13 cellular contexts compared by ENCODE assay signal in the genomic region with DNA sequence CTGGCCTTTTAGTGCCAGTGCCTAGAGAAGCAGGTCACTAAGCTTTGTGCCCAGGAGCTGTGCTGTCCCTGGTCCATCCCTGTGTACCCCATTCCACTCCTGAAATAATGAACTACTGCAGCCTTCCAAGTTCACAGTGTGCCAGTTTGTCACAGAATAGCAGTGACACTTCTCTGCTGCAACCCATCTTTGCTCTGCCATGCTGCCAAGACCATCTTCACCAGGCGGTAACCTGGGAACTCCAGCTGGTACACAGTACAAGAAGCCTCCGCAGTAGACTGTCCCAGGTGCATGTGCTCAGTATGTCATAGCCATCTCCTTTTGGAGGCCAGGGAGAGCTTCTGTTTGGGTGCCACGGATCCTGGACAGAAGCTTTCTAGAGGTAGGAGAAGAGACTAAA.
DNase-seq lines count a peak whose midpoint lies in the region; ATAC-seq, FAIRE-seq and TF ChIP-seq lines count a peak whose summit lies in the region.
"Had no signal": no experiment of that assay in that cellular context is flagged by ENCODE, and none has a peak within 500 bp of the region (broad histone marks: within the 10 kb centered on the region; RNA-seq: fewer than 3 reads in every experiment).

No MANE protein-coding gene starts in this region.

- BruUV-seq in MCF 10A (replicated peaks; lab: Mats Ljungman, UMichigan) (no TSS peak), K562 (replicated peaks; lab: Mats Ljungman, UMichigan) (no TSS peak)

- WGBS in K562 (ENCODE audit: insufficient coverage, low coverage, missing lambda C conversion rate): 86% methylated on average over 3 of the region's 3 CpGs
- WGBS in tibial nerve, 2 donors: 100% methylated on average over 3 of the region's 3 CpGs
- no CpG with 5 or more reads among the region's 3 CpGs for WGBS in neuronal stem cell (ENCODE audit: extremely low coverage in 2 of 2, insufficient read length in 2 of 2, insufficient replicate concordance in 1 of 2), 2 donors

- no peaks in the 10 kb centered on the region for H3K27me3 Mint-ChIP-seq in MCF 10A (ENCODE audit: insufficient read depth, unreplicated experiment)
- H3K27me3 Mint-ChIP-seq in mesothelial cell of epicardium (ENCODE audit: low read depth): no peaks in the 10 kb centered on the region

- no peak overlapping the region for H3K4me3 Mint-ChIP-seq in MCF 10A (ENCODE audit: unreplicated experiment)
- H3K4me3 Mint-ChIP-seq in mesothelial cell of epicardium: no peak overlapping the region
- H3K4me3 Mint-ChIP-seq: GM23338 had no signal

- H3K4me3 ChIP-seq in breast epithelium: no peak overlapping the region
- H3K4me3 ChIP-seq in K562: no peak overlapping the region
- no peak overlapping the region for H3K4me3 ChIP-seq in tibial nerve
- no peak overlapping the region for H3K4me3 ChIP-seq in neuronal stem cell (ENCODE audit: low read length in 2 of 2)
- H3K4me3 ChIP-seq: cardiac muscle cell, GM23338 had no signal

- TF ChIP-seq CTCF in breast epithelium (IDR thresholded peaks at IDR 0.05) (no peak), MCF 10A (IDR thresholded peaks at IDR 0.05; ENCODE audit: unreplicated experiment) (no peak), K562 (IDR thresholded peaks at IDR 0.05 in 2 of 3, conservative IDR thresholded peaks at IDR 0.05 in 1 of 3; ENCODE audit: insufficient read depth in 2 of 3, low read depth in 1 of 3, low read length in 3 of 3) (no peak), mesothelial cell of epicardium (IDR thresholded peaks at IDR 0.05; ENCODE audit: unreplicated experiment) (no peak), tibial nerve (IDR thresholded peaks at IDR 0.05) (no peak)

- peaks cover 4% of the 10 kb centered on the region; the same call in 1 of the 3 replicates for H3K79me2 ChIP-seq in K562 (ENCODE audit: control insufficient read depth, insufficient read depth, low read length)

- no peaks in the 10 kb centered on the region for H3K9me3 ChIP-seq in breast epithelium
- H3K9me3 ChIP-seq in K562 (replicated peaks; ENCODE audit: control insufficient read depth, insufficient read depth, low read depth, low read length): no peaks in the 10 kb centered on the region
- H3K9me3 ChIP-seq in tibial nerve: no peaks in the 10 kb centered on the region
- peaks cover 0 to 1% of the 10 kb centered on the region in 2 donors for H3K9me3 ChIP-seq in neuronal stem cell (replicated peaks in 1 of 2; ENCODE audit: control insufficient read depth in 2 of 2, insufficient read depth in 1 of 2, low read depth in 1 of 2, low read length in 2 of 2)

- no peak overlapping the region for H4K91ac ChIP-seq in neuronal stem cell (ENCODE audit: low read depth, low read length, poor library complexity)

- H3K9ac ChIP-seq in K562 (ENCODE audit: insufficient read depth in 1 of 2, low read depth in 2 of 2, low read length in 2 of 2) (peak overlapping the region in 1 of 2 experiments; percentile 11; a peak in 2 of 4 replicates), neuronal stem cell (ENCODE audit: low read depth, low read length, poor library complexity) (no peak overlapping the region)

- H3K14ac ChIP-seq in neuronal stem cell (ENCODE audit: low read length): no peak overlapping the region

- no peak overlapping the region for H2AFZ ChIP-seq in K562 (ENCODE audit: low read depth, low read length)
- no peak overlapping the region for H2AFZ ChIP-seq in neuronal stem cell (ENCODE audit: low read length)
- H2AFZ ChIP-seq: GM23338 had no signal

- TF ChIP-seq EP300 in K562 (IDR thresholded peaks at IDR 0.05; ENCODE audit: low read length) (no peak), tibial nerve (IDR thresholded peaks at IDR 0.05) (no peak)

- no peak overlapping the region for H2BK120ac ChIP-seq in neuronal stem cell (ENCODE audit: low read depth, low read length)

- TF ChIP-seq POLR2A in breast epithelium (IDR thresholded peaks at IDR 0.05) (no peak), K562 (conservative IDR thresholded peaks at IDR 0.05) (no peak), tibial nerve (IDR thresholded peaks at IDR 0.05) (no peak)

- H3K79me1 ChIP-seq in neuronal stem cell (ENCODE audit: low read depth, low read length): no peaks in the 10 kb centered on the region

- H3K23ac ChIP-seq in neuronal stem cell (ENCODE audit: low read depth, low read length, poor library complexity): no peak overlapping the region

- no peak overlapping the region for H4K8ac ChIP-seq in neuronal stem cell (ENCODE audit: low read depth, low read length)

- H2BK15ac ChIP-seq in neuronal stem cell (ENCODE audit: low read length): no peak overlapping the region

- DNase-seq in breast epithelium (ENCODE audit: low spot score in 2 of 2) (no peak), MCF 10A (ENCODE audit: unreplicated experiment) (no peak), K562 (ENCODE audit: extremely low read depth in 1 of 4, low spot score in 3 of 4) (no peak), mesothelial cell of epicardium (ENCODE audit: low spot score in 2 of 2, unreplicated experiment in 2 of 2) (no peak), tibial nerve (ENCODE audit: low spot score in 2 of 2) (no peak), neuronal stem cell (ENCODE audit: low spot score) (no peak), SIG-M5 treated with dmso at 0.1 percent for 504 hours (lab: John Stamatoyannopoulos, UW; ENCODE audit: unreplicated experiment) (no peak)
- DNase-seq: NCI-H526 treated with DMSO at 0.1 percent for 48 hours, retina had no signal

- H3K27ac Mint-ChIP-seq in MCF 10A (ENCODE audit: low read depth, unreplicated experiment) (no peak overlapping the region), mesothelial cell of epicardium (peak overlapping the region; percentile 98)
- H3K27ac Mint-ChIP-seq: GM23338 had no signal

- H3K27me3 ChIP-seq in breast epithelium (no peaks in the 10 kb centered on the region), K562 (ENCODE audit: control insufficient read depth in 2 of 2, insufficient read depth in 2 of 2, low read length in 2 of 2) (no peaks in the 10 kb centered on the region), tibial nerve (no peaks in the 10 kb centered on the region), neuronal stem cell (ENCODE audit: control insufficient read depth in 3 of 3, insufficient read depth in 3 of 3, low read depth in 1 of 3, low read length in 3 of 3) (no peaks in the 10 kb centered on the region)
- H3K27me3 ChIP-seq: cardiac muscle cell, foreskin keratinocyte had no signal

- no peaks in the 10 kb centered on the region for H4K20me1 ChIP-seq in K562 (replicated peaks; ENCODE audit: control insufficient read depth, insufficient read depth, low read length)

- H3K18ac ChIP-seq in neuronal stem cell (ENCODE audit: low read length): no peak overlapping the region

- H3K27ac ChIP-seq in breast epithelium (peak overlapping the region; percentile 85 to 86), K562 (ENCODE audit: extremely low read depth, low read depth, low read length) (peak overlapping the region; percentile 58; the same call in 2 of the 3 replicates), tibial nerve (peak overlapping the region in 3 of 4 donors; percentile 48 to 81 (median 77)), neuronal stem cell (replicated peaks; ENCODE audit: low read length) (no peak overlapping the region)
- H3K27ac ChIP-seq: cardiac muscle cell, foreskin keratinocyte had no signal

- no peak overlapping the region for H3K4ac ChIP-seq in neuronal stem cell (ENCODE audit: low read length)

- intact Hi-C loops in breast epithelium (cut with DNase I; ENCODE audit: low total_unique reads): no loop called here
- intact Hi-C loops in MCF 10A (cut with micrococcal nuclease): loop anchor here (2.0 kb wide), 1 partner anchor 43 kb away; no protein-coding TSS in a partner anchor
- intact Hi-C loops in K562 (cut with micrococcal nuclease): no loop called here

- H2BK12ac ChIP-seq in neuronal stem cell (ENCODE audit: low read length): no peak overlapping the region

- no peak overlapping the region for H2BK5ac ChIP-seq in neuronal stem cell (ENCODE audit: low read length)

- H2AK5ac ChIP-seq in neuronal stem cell (ENCODE audit: low read depth, low read length): no peak overlapping the region

- ATAC-seq in K562: no peak
- no peak for ATAC-seq in HG02759 (IDR thresholded peaks at IDR 0.05; ENCODE audit: unreplicated experiment)
- ATAC-seq: GM23338 had no signal

- peaks cover 20 to 23% of the 10 kb centered on the region in 2 donors for H3K4me1 ChIP-seq in breast epithelium
- peaks cover 38 to 73% of the 10 kb centered on the region in 2 experiments for H3K4me1 ChIP-seq in K562 (replicated peaks in 1 of 2; ENCODE audit: control insufficient read depth in 2 of 2, insufficient read depth in 2 of 2, low read length in 2 of 2)
- peaks cover 5 to 100% (median 77%) of the 10 kb centered on the region in 4 donors for H3K4me1 ChIP-seq in tibial nerve
- H3K4me1 ChIP-seq in neuronal stem cell (ENCODE audit: control insufficient read depth in 2 of 2, insufficient read depth in 1 of 2, low read depth in 1 of 2, low read length in 2 of 2): peaks cover 0 to 16% of the 10 kb centered on the region in 2 donors

- H3K4me2 ChIP-seq in K562 (ENCODE audit: insufficient read depth, low read length): no peak overlapping the region
- no peak overlapping the region for H3K4me2 ChIP-seq in neuronal stem cell (ENCODE audit: insufficient read depth, low read length, poor library complexity, severe bottlenecking)
- H3K4me2 ChIP-seq: GM23338 had no signal

- H3K36me3 Mint-ChIP-seq in MCF 10A (ENCODE audit: insufficient read depth, unreplicated experiment): peaks cover 27% of the 10 kb centered on the region
- H3K36me3 Mint-ChIP-seq in mesothelial cell of epicardium: peaks cover 12% of the 10 kb centered on the region

- CTCF ChIA-PET in MCF 10A (lab: Yijun Ruan, JAX): no interaction called here
- CTCF ChIA-PET in K562 (lab: Yijun Ruan, JAX; ENCODE audit: low intra/inter-chr PET ratio): no interaction called here

- no peak for TF ChIP-seq RAD21 in K562 (CRISPR knock-in tag; conservative IDR thresholded peaks at IDR 0.05 in 1 of 2, IDR thresholded peaks at IDR 0.05 in 1 of 2)

- H3K36me3 ChIP-seq in breast epithelium: no peaks in the 10 kb centered on the region
- H3K36me3 ChIP-seq in K562 (ENCODE audit: control insufficient read depth, insufficient read depth, low read length): peaks cover 63% of the 10 kb centered on the region
- H3K36me3 ChIP-seq in tibial nerve: no peaks in the 10 kb centered on the region
- H3K36me3 ChIP-seq in neuronal stem cell (replicated peaks in 1 of 2; ENCODE audit: control insufficient read depth in 2 of 2, insufficient read depth in 2 of 2, low read length in 2 of 2): no peaks in the 10 kb centered on the region
- H3K36me3 ChIP-seq: cardiac muscle cell had no signal

- FAIRE-seq in K562 (lab: Jason Lieb, UNC): no peak

- POLR2A ChIA-PET in MCF 10A (lab: Yijun Ruan, JAX) (interaction anchor here (0.9 to 2.2 kb wide), 4 partner anchors 27 to 138 kb away, joined by 3 to 13 read pairs (median 4); a partner anchor contains a TSS), K562 (lab: Yijun Ruan, JAX) (interaction anchor here (0.8 to 5.7 kb wide), 5 partner anchors 10 to 86 kb away, joined by 3 to 38 read pairs (median 4); no protein-coding TSS in a partner anchor)

- no peaks in the 10 kb centered on the region for H3K9me3 Mint-ChIP-seq in MCF 10A (ENCODE audit: unreplicated experiment)
- no peaks in the 10 kb centered on the region for H3K9me3 Mint-ChIP-seq in mesothelial cell of epicardium
- H3K9me3 Mint-ChIP-seq: GM23338 had no signal

- peaks cover 34% of the 10 kb centered on the region for H3K4me1 Mint-ChIP-seq in MCF 10A (ENCODE audit: insufficient read depth, unreplicated experiment)
- H3K4me1 Mint-ChIP-seq in mesothelial cell of epicardium: peaks cover 87% of the 10 kb centered on the region

- in situ Hi-C loops in K562 (cut with MboI): no loop called here

- H3K9me1 ChIP-seq in K562 (ENCODE audit: control insufficient read depth, insufficient read depth, low read length): no peaks in the 10 kb centered on the region
